Comparison of ENCODE assay signal across 20 cellular contexts in the genomic region with DNA sequence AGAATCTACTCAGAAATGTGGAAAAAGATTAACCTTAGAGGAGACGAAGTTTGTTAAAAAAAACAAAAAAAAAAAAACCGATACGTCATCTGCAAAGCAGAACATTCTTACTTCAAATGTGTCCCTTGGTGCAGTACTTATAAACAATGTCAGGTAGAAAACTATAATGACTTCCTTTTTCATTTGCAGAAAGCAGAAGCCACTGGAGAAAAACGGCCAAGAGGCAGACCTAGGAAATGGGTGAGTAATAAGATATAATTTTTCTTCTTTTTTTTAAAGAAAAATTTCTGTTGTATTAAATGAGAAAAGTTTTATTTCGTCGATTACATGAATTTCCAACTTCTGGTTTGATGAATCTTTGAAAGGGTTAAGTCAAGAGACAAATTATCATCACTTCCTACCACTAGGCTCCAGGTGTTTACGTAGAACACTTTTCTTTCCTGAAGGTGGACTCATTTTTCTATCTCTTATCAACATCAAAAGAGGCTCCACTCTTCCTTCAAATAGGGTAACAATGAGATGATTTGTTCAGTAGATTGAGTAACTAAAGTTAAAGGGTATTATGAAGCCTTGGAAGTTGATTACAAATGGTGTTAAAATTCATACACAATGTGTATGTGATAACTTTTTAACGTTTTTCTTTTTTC. TPM values are rescaled to one million over a fixed set of nuclear protein-coding genes. Genes with fewer than 3 reads are reported as not detected.
"Had no signal": no experiment of that assay in that cellular context is flagged by ENCODE, and none has a peak within 500 bp of the region (broad histone marks: within the 10 kb centered on the region; RNA-seq: fewer than 3 reads in every experiment).

No MANE protein-coding gene starts in this region.

- H3K27me3 ChIP-seq: ascending aorta, cardiac muscle cell, vagina had no signal

- DNase-seq: activated CD4-positive, alpha-beta T cell treated with anti-CD3 and anti-CD28 coated beads for 1 hour; activated CD4-positive, alpha-beta T cell treated with anti-CD3 and anti-CD28 coated beads, Interleukin-2, amount 50 U/mL, for 4 hours; activated naive CD4-positive, alpha-beta T cell treated with Interleukin-2 at 50 U/mL for 16 hours; activated naive CD8-positive, alpha-beta T cell treated with anti-CD3 and anti-CD28 coated beads, Interleukin-2, amount 50 U/mL, for 24 hours; activated T-cell treated with anti-CD3 and anti-CD28 coated beads for 4 hours; heart right ventricle; left colon; mucosa of descending colon; naive thymus-derived CD4-positive, alpha-beta T cell; pancreas; stimulated activated CD4-positive, alpha-beta T cell treated with anti-CD3 and anti-CD28 coated beads, Interleukin-15, amount 100 ng/mL, for 24 hours; stimulated activated CD4-positive, alpha-beta T cell treated with anti-CD3 and anti-CD28 coated beads, Interleukin-4, amount 100 ng/mL, for 1 hour; stimulated activated naive CD4-positive, alpha-beta T cell treated with Interleukin-2 at 50 U/mL for 16 hours; substantia nigra had no signal

- H3K27ac ChIP-seq: ascending aorta, cardiac muscle cell, gastroesophageal sphincter, heart right ventricle, pancreas, tibial nerve, vagina, VCaP had no signal

- ATAC-seq: activated naive CD8-positive, alpha-beta T cell treated with anti-CD3 and anti-CD28 coated beads, Interleukin-2, amount 50 U/mL, for 24 hours; gastroesophageal sphincter; heart right ventricle; left colon; mucosa of descending colon; naive thymus-derived CD4-positive, alpha-beta T cell; pancreas had no signal

- H3K36me3 ChIP-seq: ascending aorta, cardiac muscle cell, gastroesophageal sphincter, heart right ventricle, pancreas, tibial nerve, vagina had no signal

- H3K4me1 ChIP-seq: ascending aorta, gastroesophageal sphincter, heart right ventricle, pancreas, tibial nerve, vagina had no signal

- H3K9me3 ChIP-seq: ascending aorta, gastroesophageal sphincter, heart right ventricle, mucosa of descending colon, pancreas, tibial nerve, vagina had no signal

- H3K4me3 ChIP-seq: ascending aorta, cardiac muscle cell, gastroesophageal sphincter, heart right ventricle, mucosa of descending colon, pancreas, tibial nerve, vagina had no signal

RNA-seq across cellular contexts. Expression of a gene that starts 14.2 kb away (rescaled TPM):
- total RNA-seq: ascending aorta had no signal
- polyA plus RNA-seq: naive thymus-derived CD4-positive, alpha-beta T cell had no signal
